In the genomic region with DNA sequence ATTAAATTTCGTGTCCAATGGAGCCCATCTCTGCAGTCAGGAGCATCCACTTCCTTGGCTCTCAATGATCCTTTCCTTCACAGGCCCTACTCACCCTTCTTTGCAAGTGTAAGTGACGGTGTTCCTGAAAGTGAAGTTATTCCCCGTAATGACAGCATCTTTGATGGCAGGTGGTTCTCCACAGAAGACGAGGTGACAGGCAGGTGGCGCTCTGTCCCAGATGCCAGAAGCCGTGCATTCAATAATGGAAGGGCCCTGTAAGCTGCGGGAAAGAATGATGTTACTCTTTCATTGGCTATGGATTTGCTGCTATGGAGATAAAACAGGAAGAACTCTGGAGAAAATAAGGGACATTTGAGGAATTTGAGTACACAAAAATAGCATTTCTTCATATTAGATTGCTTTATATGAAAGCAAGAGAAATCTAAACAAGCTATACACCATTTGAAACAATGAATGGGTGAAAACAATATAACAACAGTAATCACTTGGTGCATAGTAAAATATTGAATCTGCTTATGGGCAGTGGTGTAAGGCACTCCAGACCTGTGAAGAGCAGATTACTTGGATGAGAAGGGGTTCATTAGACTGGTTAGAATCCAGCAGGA, we compare ENCODE assay signal across 8 cellular contexts.
DNase-seq lines count a peak whose midpoint lies in the region; ATAC-seq, FAIRE-seq and TF ChIP-seq lines count a peak whose summit lies in the region.

No MANE protein-coding gene starts in this region.

- FAIRE-seq in urothelium cell line (lab: Jason Lieb, UNC), result no peak

- in situ Hi-C loops in astrocyte of the spinal cord (cut with HindIII; ENCODE audit: low sequenced_read_pairs), result no loop called here

- peak; percentile 20 for DNase-seq in DMS153 treated with DMSO at 0.1 percent for 48 hours (lab: John Stamatoyannopoulos, UW; ENCODE audit: unreplicated experiment)
- no peak for DNase-seq in DMS153 (lab: John Stamatoyannopoulos, UW)
- DNase-seq in NCI-H1694 (lab: John Stamatoyannopoulos, UW), result peak; percentile 43
- DNase-seq in astrocyte of the spinal cord (ENCODE audit: low read depth, low spot score), result peak; percentile 53
- DNase-seq in left colon, result peak; percentile 38 to 76
- peak; percentile 22 for DNase-seq in urothelium cell line (ENCODE audit: low spot score)
- DNase-seq in NCI-H2029 treated with DMSO at 0.1 percent for 48 hours (lab: John Stamatoyannopoulos, UW), result no peak

- H3K4me3 ChIP-seq in astrocyte of the spinal cord (ENCODE audit: low read depth, low read length), result no peak overlapping the region

- intact Hi-C loops in left colon (cut with DNase I, micrococcal nuclease), result no loop called here

- peak; percentile 77 for TF ChIP-seq CTCF in astrocyte of the spinal cord (IDR thresholded peaks at IDR 0.05; ENCODE audit: low read depth, low read length)

- ATAC-seq in GM21576 (IDR thresholded peaks at IDR 0.05; ENCODE audit: unreplicated experiment) (peak; percentile 71), left colon (peak; percentile 70)

Comparison
In these comparisons a context has a peak if more than half of its experiments do, and no peak if none do; other contexts are left out.
1. DNase-seq: peak in DMS153 treated with DMSO at 0.1 percent for 48 hours (single experiment), NCI-H1694 (single experiment), astrocyte of the spinal cord (single experiment), left colon (2 of 2) and urothelium cell line (single experiment); none in DMS153 (single experiment) and NCI-H2029 treated with DMSO at 0.1 percent for 48 hours (single experiment).